ENCODE assay signal across 1 cellular context in genomic region chr12:113833422-113833821, GRCh38.
TF ChIP-seq lines count a peak whose summit lies in the region.

No MANE protein-coding gene starts in this region.

TF ChIP-seq in IMR-90, 13 proteins besides CTCF, POLR2A, EP300 and RAD21:
- TF ChIP-seq USF2 (IDR thresholded peaks at IDR 0.05; ENCODE audit: low read depth, low read length) = no peak
- peak; percentile 99 for TF ChIP-seq MAFK (IDR thresholded peaks at IDR 0.05; ENCODE audit: low read depth, low read length)
